26 cellular contexts compared by ENCODE assay signal in the genomic region with DNA sequence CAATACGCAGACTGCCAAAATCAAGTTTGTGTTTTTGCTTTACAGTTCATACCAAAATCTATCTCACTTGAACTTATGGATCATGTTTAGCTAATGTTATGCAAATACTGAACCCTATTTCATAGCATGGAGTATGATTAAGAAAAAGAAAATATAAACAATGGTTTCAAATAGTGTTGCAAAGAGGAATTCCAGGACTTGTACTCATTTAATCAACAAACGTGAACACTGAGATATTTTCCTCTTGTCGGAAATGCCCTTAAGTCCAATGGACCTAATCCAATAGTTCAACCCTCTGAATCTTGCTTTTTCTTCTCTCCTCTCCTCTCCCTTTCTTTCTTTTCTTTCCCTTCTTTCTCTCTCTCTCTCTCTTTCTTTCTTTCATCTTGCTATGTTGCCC.
"Had no signal": no experiment of that assay in that cellular context is flagged by ENCODE, and none has a peak within 500 bp of the region (broad histone marks: within the 10 kb centered on the region; RNA-seq: fewer than 3 reads in every experiment).

No MANE protein-coding gene starts in this region.

- ATAC-seq: activated naive CD8-positive, alpha-beta T cell treated with anti-CD3 and anti-CD28 coated beads, Interleukin-2, amount 50 U/mL, for 24 hours; effector memory CD8-positive, alpha-beta T cell; gastrocnemius medialis; left ventricle myocardium superior; pancreas; stimulated activated effector memory CD8-positive, alpha-beta T cell treated with anti-CD3 and anti-CD28 coated beads, Interleukin-12 subunit alpha, Interleukin-12 subunit beta, amount 100 ng/mL, for 72 hours had no signal

- H3K36me3 ChIP-seq: gastrocnemius medialis, pancreas, prostate gland, sigmoid colon, thoracic aorta had no signal

- H3K4me3 ChIP-seq: coronary artery, gastrocnemius medialis, pancreas, prostate gland, sigmoid colon, thoracic aorta had no signal

- H3K27ac ChIP-seq: coronary artery, gastrocnemius medialis, pancreas, prostate gland, sigmoid colon, thoracic aorta had no signal

- H3K9me3 ChIP-seq: gastrocnemius medialis, pancreas, prostate gland, thoracic aorta had no signal

- H3K4me1 ChIP-seq: gastrocnemius medialis, pancreas, prostate gland, sigmoid colon had no signal

- H3K27me3 ChIP-seq: gastrocnemius medialis, pancreas, sigmoid colon had no signal

- DNase-seq: activated CD4-positive, alpha-beta memory T cell treated with anti-CD3 and anti-CD28 coated beads for 36 hours; activated CD4-positive, alpha-beta T cell treated with anti-CD3 and anti-CD28 coated beads, Interleukin-2, amount 10 ng/mL, durations not matched to agents 24 days and 14 days; activated CD4-positive, CD25-positive, alpha-beta regulatory T cell treated with anti-CD3 and anti-CD28 coated beads, Interleukin-2, amount 50 U/mL, for 72 hours; activated CD8-positive, alpha-beta memory T cell treated with anti-CD3 and anti-CD28 coated beads, Interleukin-2, amount 50 U/mL, for 4 hours; activated gamma-delta T cell treated with Interleukin-2 at 50 U/mL for 16 hours; activated naive CD8-positive, alpha-beta T cell treated with anti-CD3 and anti-CD28 coated beads, Interleukin-2, amount 50 U/mL, for 24 hours; activated T-cell treated with anti-CD3 and anti-CD28 coated beads, Interleukin-2, amount 50 U/mL, for 1 hour; anterior cingulate cortex; effector memory CD8-positive, alpha-beta T cell; erythroblast; gastrocnemius medialis; glutamatergic neuron; islet precursor cell; left ventricle myocardium superior; naive B cell; nucleus accumbens; pancreas; sigmoid colon; small intestine; stimulated activated CD4-positive, alpha-beta T cell treated with anti-CD3 and anti-CD28 coated beads, Interleukin-4, amount 100 ng/mL, for 24 hours; T-helper 2 cell; trophoblast cell had no signal
